19 cellular contexts compared by ENCODE assay signal in the genomic region with DNA sequence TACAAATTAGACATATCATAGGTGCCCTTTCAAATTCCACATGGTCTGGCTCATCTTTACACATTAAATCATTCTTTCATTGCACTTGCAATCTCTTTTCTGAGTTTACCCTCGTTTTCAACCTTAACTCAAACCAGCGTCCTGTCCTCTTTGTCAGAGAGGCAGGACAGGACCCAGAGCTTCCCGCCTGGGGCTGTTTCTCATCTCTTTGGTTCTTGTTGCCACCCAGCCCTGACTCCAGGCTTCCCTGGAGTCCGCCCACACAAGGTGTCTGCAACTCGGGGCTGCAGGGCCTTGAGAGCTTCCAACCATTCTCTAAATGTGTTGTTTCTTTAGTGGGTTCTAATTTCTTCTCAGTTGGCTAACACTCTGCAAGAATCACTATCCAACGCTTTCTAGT. TPM values are rescaled to one million over a fixed set of nuclear protein-coding genes. Genes with fewer than 3 reads are reported as not detected.
DNase-seq lines count a peak whose midpoint lies in the region; ATAC-seq and TF ChIP-seq lines count a peak whose summit lies in the region.
"Had no signal": no experiment of that assay in that cellular context is flagged by ENCODE, and none has a peak within 500 bp of the region (broad histone marks: within the 10 kb centered on the region; RNA-seq: fewer than 3 reads in every experiment).

No MANE protein-coding gene starts in this region.

- peaks cover 2% of the 10 kb centered on the region for H3K36me3 Mint-ChIP-seq in activated naive CD4-positive, alpha-beta T cell treated with anti-CD3 and anti-CD28 coated beads, Interleukin-2, amount 50 U/mL, for 24 hours
- H3K36me3 Mint-ChIP-seq in endodermal cell (ENCODE audit: low read depth) = no peaks in the 10 kb centered on the region
- H3K36me3 Mint-ChIP-seq in nephron (ENCODE audit: low read depth) = no peaks in the 10 kb centered on the region
- peaks cover under 1% of the 10 kb centered on the region for H3K36me3 Mint-ChIP-seq in type B pancreatic cell
- H3K36me3 Mint-ChIP-seq: natural killer cell had no signal

- no peaks in the 10 kb centered on the region for H3K27me3 Mint-ChIP-seq in activated naive CD4-positive, alpha-beta T cell treated with anti-CD3 and anti-CD28 coated beads, Interleukin-2, amount 50 U/mL, for 24 hours
- no peaks in the 10 kb centered on the region for H3K27me3 Mint-ChIP-seq in endodermal cell (ENCODE audit: insufficient read depth)
- no peaks in the 10 kb centered on the region for H3K27me3 Mint-ChIP-seq in nephron (ENCODE audit: low read depth)
- H3K27me3 Mint-ChIP-seq in type B pancreatic cell = no peaks in the 10 kb centered on the region

- 91 to 93% methylated on average over 4 to 6 of the region's 6 CpGs for WGBS in endodermal cell (ENCODE audit: insufficient coverage in 1 of 2, insufficient read length in 1 of 2), 2 experiments

- no peak overlapping the region for H3K9ac ChIP-seq in endodermal cell (ENCODE audit: extremely low read depth, low read length, poor library complexity, severe bottlenecking)

- peaks cover 4% of the 10 kb centered on the region for H3K4me1 ChIP-seq in endodermal cell (ENCODE audit: control insufficient read depth, insufficient read depth, low read length)
- H3K4me1 ChIP-seq: colonic mucosa had no signal

- TF ChIP-seq CTCF in endodermal cell (conservative IDR thresholded peaks at IDR 0.05) (no peak), nephron (IDR thresholded peaks at IDR 0.05; ENCODE audit: unreplicated experiment in 3 of 3) (no peak), type B pancreatic cell (conservative IDR thresholded peaks at IDR 0.05) (no peak)

- H3K4me3 Mint-ChIP-seq in activated naive CD4-positive, alpha-beta T cell treated with anti-CD3 and anti-CD28 coated beads, Interleukin-2, amount 50 U/mL, for 24 hours = peak overlapping the region; percentile 80
- no peak overlapping the region for H3K4me3 Mint-ChIP-seq in endodermal cell
- H3K4me3 Mint-ChIP-seq in nephron = peak overlapping the region in 2 of 3 experiments; percentile 46 to 49
- no peak overlapping the region for H3K4me3 Mint-ChIP-seq in type B pancreatic cell
- H3K4me3 Mint-ChIP-seq: natural killer cell had no signal

- H3K27ac ChIP-seq in endodermal cell (ENCODE audit: low read depth, low read length) = no peak overlapping the region
- H3K27ac ChIP-seq: C4-2B, colonic mucosa, foreskin keratinocyte, left lung, thyroid gland had no signal

- no peaks in the 10 kb centered on the region for H3K9me3 ChIP-seq in endodermal cell (ENCODE audit: control insufficient read depth, low read length)
- H3K9me3 ChIP-seq: colonic mucosa, left lung, thyroid gland had no signal

- no peaks in the 10 kb centered on the region for H3K27me3 ChIP-seq in endodermal cell (ENCODE audit: control insufficient read depth, insufficient read depth, low read length, poor library complexity, severe bottlenecking)
- H3K27me3 ChIP-seq: colonic mucosa, foreskin keratinocyte, left lung, thyroid gland had no signal

- DNase-seq in activated naive CD4-positive, alpha-beta T cell (lab: John Stamatoyannopoulos, UW) = no peak
- no peak for DNase-seq in endodermal cell
- DNase-seq in type B pancreatic cell (ENCODE audit: extremely low spot score, unreplicated experiment) = no peak
- no peak for DNase-seq in globus pallidus (ENCODE audit: low spot score)
- DNase-seq in RKO (ENCODE audit: low spot score) = no peak
- DNase-seq: activated naive CD4-positive, alpha-beta T cell treated with Interleukin-2 at 50 U/mL for 16 hours; colonic mucosa; foreskin keratinocyte; Kasumi-1; left lung; natural killer cell; NCI-H1105; NCI-H526; thyroid gland had no signal

- H3K36me3 ChIP-seq in endodermal cell (ENCODE audit: control insufficient read depth, insufficient read depth, low read length) = no peaks in the 10 kb centered on the region
- H3K36me3 ChIP-seq: colonic mucosa, left lung, thyroid gland had no signal

- no peak for ATAC-seq in HG02973 (IDR thresholded peaks at IDR 0.05; ENCODE audit: unreplicated experiment)
- ATAC-seq: activated CD4-positive, CD25-positive, alpha-beta regulatory T cell treated with anti-CD3 and anti-CD28 coated beads, Interleukin-2, amount 50 U/mL, for 24 hours; foreskin keratinocyte; left lung; natural killer cell had no signal

- no peaks in the 10 kb centered on the region for H3K9me3 Mint-ChIP-seq in activated naive CD4-positive, alpha-beta T cell treated with anti-CD3 and anti-CD28 coated beads, Interleukin-2, amount 50 U/mL, for 24 hours
- H3K9me3 Mint-ChIP-seq in endodermal cell = no peaks in the 10 kb centered on the region
- H3K9me3 Mint-ChIP-seq in nephron = no peaks in the 10 kb centered on the region
- no peaks in the 10 kb centered on the region for H3K9me3 Mint-ChIP-seq in type B pancreatic cell
- H3K9me3 Mint-ChIP-seq: natural killer cell had no signal

- peaks cover 95% of the 10 kb centered on the region for H3K4me1 Mint-ChIP-seq in activated naive CD4-positive, alpha-beta T cell treated with anti-CD3 and anti-CD28 coated beads, Interleukin-2, amount 50 U/mL, for 24 hours
- H3K4me1 Mint-ChIP-seq in endodermal cell (peaks cover 38% of the 10 kb centered on the region), nephron (peaks cover 79% of the 10 kb centered on the region), type B pancreatic cell (ENCODE audit: unreplicated experiment) (peaks cover 31% of the 10 kb centered on the region)

- peak overlapping the region; percentile 97 for H3K27ac Mint-ChIP-seq in activated naive CD4-positive, alpha-beta T cell treated with anti-CD3 and anti-CD28 coated beads, Interleukin-2, amount 50 U/mL, for 24 hours
- H3K27ac Mint-ChIP-seq in endodermal cell (peak overlapping the region; percentile 9), nephron (peak overlapping the region; percentile 72 to 93 (median 86)), type B pancreatic cell (peak overlapping the region; percentile 13)
- H3K27ac Mint-ChIP-seq: natural killer cell had no signal

- H3K4me3 ChIP-seq in endodermal cell (ENCODE audit: low read length) = no peak overlapping the region
- H3K4me3 ChIP-seq: colonic mucosa, left lung, thyroid gland had no signal

RNA-seq across cellular contexts. Expression of a gene that starts 24.4 kb away (rescaled TPM):
- total RNA-seq in endodermal cell (100 to 1,000 TPM in 1 of 2 donors, 10 to 100 TPM in 1; 90.7 to 124 TPM), type B pancreatic cell (ENCODE audit: low replicate concordance) (73.7 and 94.0 TPM in 2 replicates)
- 63.0 TPM for polyA plus RNA-seq in endodermal cell (2013, experiment 1 of 2)
- 69.2 TPM for polyA plus RNA-seq in endodermal cell (2013, experiment 2 of 2)

Comparison
In these comparisons a context has a peak if more than half of its experiments do, and no peak if none do; other contexts are left out.
1. H3K27ac Mint-ChIP-seq: peak in every context shown above with its lines; median percentile 97 in activated naive CD4-positive, alpha-beta T cell treated with anti-CD3 and anti-CD28 coated beads, Interleukin-2, amount 50 U/mL, for 24 hours; 86 in nephron; 13 in type B pancreatic cell; 9 in endodermal cell.
2. H3K4me3 Mint-ChIP-seq: peak in activated naive CD4-positive, alpha-beta T cell treated with anti-CD3 and anti-CD28 coated beads, Interleukin-2, amount 50 U/mL, for 24 hours (single experiment) and nephron (2 of 3); none in endodermal cell (single experiment) and type B pancreatic cell (single experiment).